8 cellular contexts compared by ENCODE assay signal in genomic region chr17:66301864-66302741, GRCh38. TPM values are rescaled to one million over a fixed set of nuclear protein-coding genes. Genes with fewer than 3 reads are reported as not detected.
DNase-seq lines count a peak whose midpoint lies in the region; ATAC-seq and TF ChIP-seq lines count a peak whose summit lies in the region.

Gene PRKCA, plus strand, starts transcription at chr17:66302613.

- H3K9me3 ChIP-seq in OCI-LY3 (ENCODE audit: insufficient read depth, low read length): no peaks in the 10 kb centered on the region
- no peaks in the 10 kb centered on the region for H3K9me3 ChIP-seq in mucosa of stomach (ENCODE audit: control insufficient read depth, low read length)

- H4K20me1 ChIP-seq in OCI-LY3 (ENCODE audit: insufficient read depth, low read length): no peaks in the 10 kb centered on the region; the same call in 1 of the 2 replicates

- no peak for TF ChIP-seq CTCF in AG04449 (IDR thresholded peaks at IDR 0.05; ENCODE audit: insufficient read depth, low read length, missing control alignments)
- no peak for TF ChIP-seq CTCF in OCI-LY3 (IDR thresholded peaks at IDR 0.05; ENCODE audit: low read depth, low read length)

- DNase-seq in AG04449 (ENCODE audit: low read depth, low spot score): no peak
- peak; percentile 59 for DNase-seq in activated T-cell treated with anti-CD3 and anti-CD28 coated beads, Interleukin-2, amount 50 U/mL, for 4 hours
- DNase-seq in stimulated activated CD8-positive, alpha-beta memory T cell treated with anti-CD3 and anti-CD28 coated beads, Interleukin-7, amount 100 ng/mL, for 24 hours (ENCODE audit: low read depth): peak; percentile 29

- peak within 1 kb of the TSS; percentile 88 for H2AFZ ChIP-seq in OCI-LY3 (ENCODE audit: low read depth, low read length)

- POLR2A ChIA-PET in AG04449 (lab: Yijun Ruan, JAX): interaction anchor here (0.6 to 0.9 kb wide), 2 partner anchors 95 to 238 kb away, joined by 3 read pairs; no protein-coding TSS in a partner anchor

- peak within 1 kb of the TSS; percentile 76 for H3K4me3 ChIP-seq in AG04449 (ENCODE audit: low read depth, low read length)
- peak within 1 kb of the TSS; percentile 91 for H3K4me3 ChIP-seq in OCI-LY3 (ENCODE audit: low read length)
- H3K4me3 ChIP-seq in mucosa of stomach (ENCODE audit: low read length): peak within 1 kb of the TSS; percentile 68

- H3K9ac ChIP-seq in OCI-LY3 (ENCODE audit: low read length) (peak within 1 kb of the TSS; percentile 64), mucosa of stomach (ENCODE audit: low read length) (peak within 1 kb of the TSS; percentile 72)

- peak within 1 kb of the TSS; percentile 96 for H3K4me2 ChIP-seq in OCI-LY3 (ENCODE audit: low read length)

- CTCF ChIA-PET in AG04449 (lab: Yijun Ruan, JAX): interaction anchor here (0.6 to 2.3 kb wide), 4 partner anchors 11 to 330 kb away, joined by 3 to 8 read pairs (median 3); no protein-coding TSS in a partner anchor

- H3K27ac ChIP-seq in OCI-LY3 (ENCODE audit: low read length): no peak within 1 kb of the TSS

- H3K36me3 ChIP-seq in OCI-LY3 (replicated peaks; ENCODE audit: low read depth, low read length) (no peaks in the 10 kb centered on the region), mucosa of stomach (ENCODE audit: control insufficient read depth, insufficient read depth, low read length) (no peaks in the 10 kb centered on the region)

- peaks cover 12% of the 10 kb centered on the region for H3K36me3 Mint-ChIP-seq in activated T-cell treated with anti-CD3 and anti-CD28 coated beads, Interleukin-2, amount 50 U/mL, for 4 hours (ENCODE audit: insufficient read depth)

- no peaks in the 10 kb centered on the region for H3K9me3 Mint-ChIP-seq in activated T-cell treated with anti-CD3 and anti-CD28 coated beads, Interleukin-2, amount 50 U/mL, for 4 hours

- H3K4me1 ChIP-seq in OCI-LY3 (ENCODE audit: low read length) (peaks cover 10% of the 10 kb centered on the region), mucosa of stomach (ENCODE audit: control insufficient read depth, insufficient read depth, low read length) (peaks cover 7% of the 10 kb centered on the region)

- ATAC-seq in GM18868 (IDR thresholded peaks at IDR 0.05; ENCODE audit: unreplicated experiment): peak; percentile 77
- ATAC-seq in HG03280 (IDR thresholded peaks at IDR 0.05; ENCODE audit: unreplicated experiment): peak; percentile 77
- peak; percentile 71 to 72 for ATAC-seq in activated T-cell treated with anti-CD3 and anti-CD28 coated beads, Interleukin-2, amount 50 U/mL, for 4 hours
- ATAC-seq in esophagus mucosa: peak; percentile 89

- H3K79me2 ChIP-seq in OCI-LY3 (ENCODE audit: low read length): no peaks in the 10 kb centered on the region

- H3K27me3 ChIP-seq in OCI-LY3 (ENCODE audit: low read depth, low read length): peaks cover 30% of the 10 kb centered on the region
- no peaks in the 10 kb centered on the region for H3K27me3 ChIP-seq in mucosa of stomach (ENCODE audit: control insufficient read depth, insufficient read depth, low read length)

- peak within 1 kb of the TSS; percentile 97 for H3K4me3 Mint-ChIP-seq in activated T-cell treated with anti-CD3 and anti-CD28 coated beads, Interleukin-2, amount 50 U/mL, for 4 hours

- H3K4me1 Mint-ChIP-seq in activated T-cell treated with anti-CD3 and anti-CD28 coated beads, Interleukin-2, amount 50 U/mL, for 4 hours (ENCODE audit: low read depth): peaks cover 41% of the 10 kb centered on the region

- no peaks in the 10 kb centered on the region for H3K27me3 Mint-ChIP-seq in activated T-cell treated with anti-CD3 and anti-CD28 coated beads, Interleukin-2, amount 50 U/mL, for 4 hours (ENCODE audit: low read depth)

RNA-seq across cellular contexts. Expression of gene PRKCA, which starts in this region (rescaled TPM):
- 100 to 1,000 TPM in 1 of 3 donors, 10 to 100 TPM in 2; 79.4 to 114 (median 95.3) TPM for total RNA-seq in activated T-cell treated with anti-CD3 and anti-CD28 coated beads, Interleukin-2, amount 50 U/mL, for 4 hours
- 4.5 TPM for total RNA-seq in esophagus mucosa

Comparison
In these comparisons a context has a peak if more than half of its experiments do, and no peak if none do; other contexts are left out.
1. RNA of gene PRKCA (total RNA-seq): 79.4 to 114 TPM in activated T-cell treated with anti-CD3 and anti-CD28 coated beads, Interleukin-2, amount 50 U/mL, for 4 hours; 4.5 TPM in esophagus mucosa (single experiment); every median in the first group is over 10 times any median in the second.
2. Peak in every context shown above with its lines, with median percentiles within 50 percentile points of each other: H3K4me3 ChIP-seq and ATAC-seq.